Comparison of ENCODE assay signal across 26 cellular contexts in genomic region chr14:96192975-96193805, GRCh38. TPM values are rescaled to one million over a fixed set of nuclear protein-coding genes. Genes with fewer than 3 reads are reported as not detected.
A peak's percentile ranks its signal among the peaks of the same experiment; 100 is the strongest.
DNase-seq lines count a peak whose midpoint lies in the region; ATAC-seq, FAIRE-seq and TF ChIP-seq lines count a peak whose summit lies in the region.
"Had no signal": no experiment of that assay in that cellular context is flagged by ENCODE, and none has a peak within 500 bp of the region (broad histone marks: within the 10 kb centered on the region; RNA-seq: fewer than 3 reads in every experiment).

No MANE protein-coding gene starts in this region.

- H2AK5ac ChIP-seq in mesendoderm (ENCODE audit: low read length): peak overlapping the region; percentile 81

- peak overlapping the region; percentile 48 for H3K4ac ChIP-seq in mesendoderm (ENCODE audit: low read depth, low read length)

- H3K4me1 ChIP-seq in SK-N-SH (ENCODE audit: control insufficient read depth in 1 of 2, insufficient read depth in 2 of 2, low read depth in 1 of 2, low read length in 1 of 2) (peaks cover 0 to 6% of the 10 kb centered on the region in 2 experiments; a peak in 1 of 4 replicates), GM12878 (ENCODE audit: control insufficient read depth, insufficient read depth, low read length) (no peaks in the 10 kb centered on the region; the same call in 1 of the 2 replicates), mesendoderm (ENCODE audit: control insufficient read depth, low read depth, low read length) (peaks cover 19% of the 10 kb centered on the region)
- H3K4me1 ChIP-seq: left ventricle myocardium inferior, tibial artery had no signal

- TF ChIP-seq RAD21 in SK-N-SH (IDR thresholded peaks at IDR 0.05; ENCODE audit: low read length): no peak
- no peak for TF ChIP-seq RAD21 in GM12878 (IDR thresholded peaks at IDR 0.05; ENCODE audit: insufficient read depth, low read depth, low read length)

- intact Hi-C loops in GM12878 (cut with micrococcal nuclease; ENCODE audit: unreplicated experiment): no loop called here

- H3K79me2 ChIP-seq in SK-N-SH (ENCODE audit: insufficient read depth) (no peaks in the 10 kb centered on the region), GM12878 (ENCODE audit: control insufficient read depth, insufficient read depth, low read length) (no peaks in the 10 kb centered on the region), mesendoderm (ENCODE audit: control insufficient read depth, insufficient read depth, low read length) (no peaks in the 10 kb centered on the region)

- no peak overlapping the region for H2BK120ac ChIP-seq in mesendoderm (ENCODE audit: low read depth, low read length)

- no peaks in the 10 kb centered on the region for H3K79me1 ChIP-seq in mesendoderm (ENCODE audit: low read length)

- 72% methylated on average over 22 of the region's 22 CpGs for WGBS in SK-N-SH (ENCODE audit: low lambda C conversion rate)
- WGBS in GM12878 (ENCODE audit: insufficient coverage, insufficient replicate concordance, low lambda C conversion rate, missing lambda C conversion rate): 28% methylated on average over 22 of the region's 22 CpGs
- WGBS in mesendoderm (ENCODE audit: extremely low coverage, insufficient coverage, low lambda C conversion rate): no CpG with 5 or more reads among the region's 22 CpGs

- no peak overlapping the region for H4K5ac ChIP-seq in mesendoderm (ENCODE audit: low read length)

- no peak overlapping the region for H3K23ac ChIP-seq in mesendoderm (ENCODE audit: low read length)

- DNase-seq in SK-N-SH: no peak
- DNase-seq in GM12878 (ENCODE audit: low read depth, low spot score): no peak
- no peak for DNase-seq in mesendoderm
- DNase-seq: activated CD4-positive, alpha-beta T cell treated with anti-CD3 and anti-CD28 coated beads for 4 hours; activated effector memory CD4-positive, alpha-beta T cell treated with anti-CD3 and anti-CD28 coated beads, Interleukin-2, amount 50 U/mL, for 16 hours; activated naive CD8-positive, alpha-beta T cell treated with anti-CD3 and anti-CD28 coated beads for 36 hours; activated T-cell treated with anti-CD3 and anti-CD28 coated beads, Interleukin-2, amount 50 U/mL, for 1 hour; aorta; Calu3; left ventricle myocardium inferior; naive thymus-derived CD4-positive, alpha-beta T cell; NCI-H1048; NCI-H2029 treated with DMSO at 0.1 percent for 48 hours; NCI-H510A; Right ventricle myocardium superior; stimulated activated naive CD8-positive, alpha-beta T cell treated with anti-CD3 and anti-CD28 coated beads, Interleukin-15, amount 100 ng/mL, for 72 hours; SW 1271; T-helper 9 cell; tibial artery had no signal

- peak overlapping the region; percentile 96 for H2BK5ac ChIP-seq in mesendoderm (ENCODE audit: low read length)

- H3K9ac ChIP-seq in SK-N-SH (no peak overlapping the region), GM12878 (ENCODE audit: control insufficient read depth, insufficient read depth, low read length) (no peak overlapping the region), mesendoderm (ENCODE audit: low read length) (no peak overlapping the region)

- H3K4me2 ChIP-seq in SK-N-SH: no peak overlapping the region
- H3K4me2 ChIP-seq in GM12878 (ENCODE audit: control insufficient read depth, insufficient read depth): no peak overlapping the region
- H3K4me2 ChIP-seq in mesendoderm (ENCODE audit: low read length): no peak overlapping the region

- TF ChIP-seq EP300 in SK-N-SH (IDR thresholded peaks at IDR 0.05; ENCODE audit: borderline replicate concordance in 1 of 2, low read depth in 1 of 2, low read length in 1 of 2) (no peak), GM12878 (IDR thresholded peaks at IDR 0.05; ENCODE audit: borderline replicate concordance in 1 of 2, control insufficient read depth in 1 of 2, low read depth in 2 of 2, low read length in 2 of 2) (no peak)

- H3K27me3 ChIP-seq in SK-N-SH (ENCODE audit: insufficient read depth) (no peaks in the 10 kb centered on the region), GM12878 (replicated peaks in 1 of 2; ENCODE audit: control insufficient read depth in 2 of 2, insufficient read depth in 2 of 2, low read length in 1 of 2) (peaks cover 0 to 4% of the 10 kb centered on the region in 2 experiments; a peak in 2 of 4 replicates), mesendoderm (ENCODE audit: insufficient read depth, low read length, poor library complexity) (no peaks in the 10 kb centered on the region)

- no peak overlapping the region for H2BK15ac ChIP-seq in mesendoderm (replicated peaks; ENCODE audit: low read depth)

- H3K56ac ChIP-seq in mesendoderm (ENCODE audit: low read length): peak overlapping the region; percentile 78

- RAD21 ChIA-PET in GM12878 (lab: Charles Lee; ENCODE audit: unreplicated experiment): no interaction called here

- H3K27ac ChIP-seq in SK-N-SH (ENCODE audit: low read depth in 2 of 2, low read length in 1 of 2): no peak overlapping the region
- no peak overlapping the region for H3K27ac ChIP-seq in GM12878 (ENCODE audit: control insufficient read depth, insufficient read depth)
- H3K27ac ChIP-seq in mesendoderm (ENCODE audit: low read depth, low read length): peak overlapping the region; percentile 40
- H3K27ac ChIP-seq: left ventricle myocardium inferior, tibial artery, VCaP had no signal

- TF ChIP-seq POLR2A in GM12878 (IDR thresholded peaks at IDR 0.05; ENCODE audit: low read depth, low read length): no peak

- peak; percentile 28; the same call in 2 of the 3 replicates for ATAC-seq in SK-N-SH treated with all-trans-retinoic acid at 6 μM for 48 hours
- ATAC-seq in GM12878: no peak
- ATAC-seq in HG02678 (IDR thresholded peaks at IDR 0.05; ENCODE audit: unreplicated experiment): no peak
- no peak for ATAC-seq in HG02798 (IDR thresholded peaks at IDR 0.05; ENCODE audit: poor library complexity, unreplicated experiment)
- no peak for ATAC-seq in HG03432 (IDR thresholded peaks at IDR 0.05; ENCODE audit: unreplicated experiment)
- ATAC-seq: naive thymus-derived CD4-positive, alpha-beta T cell; stimulated activated naive CD8-positive, alpha-beta T cell treated with anti-CD3 and anti-CD28 coated beads, Interleukin-15, amount 100 ng/mL, for 72 hours had no signal

- POLR2A ChIA-PET in SK-N-SH (lab: Yijun Ruan, JAX) (no interaction called here), GM12878 (lab: Charles Lee) (no interaction called here)

- no TSS peak for BruUV-seq in GM12878 (replicated peaks; lab: Mats Ljungman, UMichigan)

- H3K36me3 ChIP-seq in SK-N-SH (replicated peaks in 1 of 2; ENCODE audit: control insufficient read depth in 1 of 2, insufficient read depth in 2 of 2, low read length in 1 of 2) (no peaks in the 10 kb centered on the region), GM12878 (ENCODE audit: control insufficient read depth in 2 of 2, insufficient read depth in 2 of 2, low read length in 1 of 2) (no peaks in the 10 kb centered on the region), mesendoderm (ENCODE audit: control insufficient read depth, insufficient read depth, low read length) (no peaks in the 10 kb centered on the region)
- H3K36me3 ChIP-seq: left ventricle myocardium inferior, tibial artery had no signal

- H3K9me3 ChIP-seq in SK-N-SH (no peaks in the 10 kb centered on the region), GM12878 (replicated peaks; ENCODE audit: control insufficient read depth, insufficient read depth, low read length) (no peaks in the 10 kb centered on the region)
- H3K9me3 ChIP-seq: left ventricle myocardium inferior, tibial artery had no signal

- in situ Hi-C loops in GM12878 (cut with MboI): no loop called here

- H3K4me3 ChIP-seq in SK-N-SH (ENCODE audit: low read depth in 2 of 2, low read length in 1 of 2) (no peak overlapping the region), GM12878 (no peak overlapping the region), mesendoderm (ENCODE audit: low read length) (no peak overlapping the region)
- H3K4me3 ChIP-seq: left ventricle myocardium inferior, tibial artery had no signal

- SMC1A ChIA-PET in GM12878 (lab: Charles Lee; ENCODE audit: uncharacterized antibody, unreplicated experiment): no interaction called here

- no peak overlapping the region for H2AFZ ChIP-seq in SK-N-SH (ENCODE audit: low read depth)
- H2AFZ ChIP-seq in GM12878 (ENCODE audit: control insufficient read depth, low read depth, low read length): no peak overlapping the region

- TF ChIP-seq CTCF in SK-N-SH (IDR thresholded peaks at IDR 0.05): no peak
- TF ChIP-seq CTCF in GM12878 (IDR thresholded peaks at IDR 0.05 in 2 of 3, conservative IDR thresholded peaks at IDR 0.05 in 1 of 3; ENCODE audit: control insufficient read depth in 2 of 3, extremely low read depth in 1 of 3, insufficient read depth in 1 of 3, low read depth in 3 of 3, low read length in 3 of 3): no peak

- no peak for FAIRE-seq in GM12878 (lab: Jason Lieb, UNC)
- FAIRE-seq: GM18507, islet of Langerhans had no signal

- H3K18ac ChIP-seq in mesendoderm (ENCODE audit: low read length): peak overlapping the region; percentile 0

- H4K20me1 ChIP-seq in SK-N-SH (ENCODE audit: insufficient read depth) (no peaks in the 10 kb centered on the region), GM12878 (ENCODE audit: control insufficient read depth, insufficient read depth) (no peaks in the 10 kb centered on the region)

- CTCF ChIA-PET in SK-N-SH (lab: Yijun Ruan, JAX): interaction anchor here (0.6 to 1.3 kb wide), 2 partner anchors 13 to 93 kb away, joined by 3 read pairs; no protein-coding TSS in a partner anchor
- CTCF ChIA-PET in GM12878 (lab: Yijun Ruan, JAX): interaction anchor here (0.6 to 0.7 kb wide), 2 partner anchors 109 to 299 kb away, joined by 3 read pairs; no protein-coding TSS in a partner anchor

- H3F3A ChIP-seq in SK-N-SH (replicated peaks; ENCODE audit: insufficient read depth): no peaks in the 10 kb centered on the region

- H3K9me2 ChIP-seq in SK-N-SH: no peaks in the 10 kb centered on the region

- no peak overlapping the region for H4K8ac ChIP-seq in mesendoderm (ENCODE audit: low read depth, low read length)

RNA-seq across cellular contexts. Expression of gene BDKRB2, which starts 11.4 kb away (rescaled TPM):
- polyA plus RNA-seq in SK-N-SH (2012; rRNA removed) (4.8 and 6.4 TPM in 2 replicates), GM12878 (2011; rRNA removed) (0.08 and 0.12 TPM in 2 replicates), GM12878 (2014; fragmentation: Illumina TruSeq; extraction: Trizol) (not detected in 2 replicates), GM12878 (2014; fragmentation: Nextera tagmentation; extraction: Ambion mirVana) (not detected), GM12878 (2014; rRNA removed) (not detected in 2 replicates), GM12878 (2016; fragmentation: Nextera tagmentation; extraction: Ambion mirVana) (not detected)
- 3.4 and 5.1 TPM in 2 replicates for polyA plus RNA-seq in SK-N-SH (2012; cell fraction: cytosol; rRNA removed)
- polyA plus RNA-seq in SK-N-SH (2012; cell fraction: nucleus; rRNA removed): 5.0 and 6.3 TPM in 2 replicates
- total RNA-seq in GM12878 (2013; cell fraction: nucleolus; rRNA removed): 0.15 TPM in 1 of 2 replicates, not detected in the other
- total RNA-seq in GM12878 (2014; rRNA removed) (not detected in 2 replicates), GM12878 (2014; rRNA removed; fragmentation: Illumina TruSeq; extraction: Trizol) (not detected in 2 replicates), GM12878 (2021) (0.05 TPM in 1 of 2 replicates, not detected in the other)
- polyA plus RNA-seq in GM12878 (2011; ENCODE audit: low read depth): not detected
- 0.03 and 0.10 TPM in 2 replicates for polyA plus RNA-seq in GM12878 (2011; cell fraction: cytosol; rRNA removed)
- polyA plus RNA-seq in GM12878 (2011; cell fraction: nucleus; rRNA removed): 0.10 and 0.21 TPM in 2 replicates
- polyA plus RNA-seq in GM12878 (2012): 0.06 TPM in 1 of 2 replicates, not detected in the other
- 0.21 and 0.95 TPM in 2 replicates for polyA minus RNA-seq in GM12878 (2011; rRNA and poly(A)+ RNA removed)
- polyA minus RNA-seq in GM12878 (2011; cell fraction: cytosol; rRNA and poly(A)+ RNA removed): 0.62 TPM in 1 of 2 replicates, not detected in the other
- polyA minus RNA-seq in GM12878 (2011; cell fraction: nucleus; rRNA and poly(A)+ RNA removed): under 0.01 TPM in 1 of 2 replicates, not detected in the other
- polyA plus RNA-seq in mesendoderm (2013, experiment 1 of 2): 3.1 TPM
- polyA plus RNA-seq in mesendoderm (2013, experiment 2 of 2): 3.3 TPM
- total RNA-seq: activated naive CD8-positive, alpha-beta T cell treated with anti-CD3 and anti-CD28 coated beads for 36 hours; naive thymus-derived CD4-positive, alpha-beta T cell had no signal
- polyA plus RNA-seq: aorta had no signal
